In the genomic region with DNA sequence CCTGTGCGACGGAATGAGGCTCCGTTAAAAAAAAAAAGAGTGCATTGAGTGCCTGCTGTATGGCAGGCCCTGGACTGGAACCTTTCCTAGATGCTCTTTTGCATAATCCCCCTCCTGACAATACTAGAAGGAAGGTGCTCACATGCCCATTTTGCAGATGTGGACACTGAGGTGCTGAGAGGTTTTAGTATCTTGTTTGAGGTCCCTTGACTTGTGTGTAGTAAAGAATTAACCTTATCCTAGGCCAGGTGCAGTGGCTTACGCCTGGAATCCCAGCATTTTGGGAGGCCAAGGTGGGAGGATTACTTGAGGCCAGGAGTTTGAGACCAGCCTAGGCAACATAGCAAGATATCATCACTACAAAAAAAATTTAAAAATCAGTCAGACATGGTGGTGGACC, we compare ENCODE assay signal across 30 cellular contexts. TPM values are rescaled to one million over a fixed set of nuclear protein-coding genes. Genes with fewer than 3 reads are reported as not detected.
"Had no signal": no experiment of that assay in that cellular context is flagged by ENCODE, and none has a peak within 500 bp of the region (broad histone marks: within the 10 kb centered on the region; RNA-seq: fewer than 3 reads in every experiment).

No MANE protein-coding gene starts in this region.

- H3K4me3 ChIP-seq: adrenal gland, body of pancreas, esophagus squamous epithelium, gastroesophageal sphincter had no signal

- H3K27me3 ChIP-seq: adrenal gland, body of pancreas, gastroesophageal sphincter had no signal

- H3K27ac ChIP-seq: body of pancreas, esophagus squamous epithelium, gastroesophageal sphincter, WERI-Rb-1 had no signal

- ATAC-seq: activated CD4-positive, CD25-positive, alpha-beta regulatory T cell treated with anti-CD3 and anti-CD28 coated beads, Interleukin-2, amount 50 U/mL, for 24 hours; activated CD8-positive, alpha-beta T cell treated with anti-CD3 and anti-CD28 coated beads for 36 hours; activated T-cell treated with anti-CD3 and anti-CD28 coated beads, Interleukin-2, amount 50 U/mL, for 4 hours; body of pancreas; gastroesophageal sphincter; T-helper 17 cell had no signal

- FAIRE-seq: colon, endometrium, endothelial cell of umbilical vein had no signal

- DNase-seq: activated B cell treated with CpG ODN at 0.5 μM for 24 hours; activated CD4-positive, alpha-beta T cell treated with anti-CD3 and anti-CD28 coated beads for 48 hours; activated CD4-positive, alpha-beta T cell treated with anti-CD3 and anti-CD28 coated beads, Interleukin-2, amount 50 U/mL, for 1 hour; activated CD4-positive, alpha-beta T cell treated with anti-CD3 and anti-CD28 coated beads, Interleukin-2, amount 50 U/mL, for 48 hours; activated CD8-positive, alpha-beta memory T cell treated with anti-CD3 and anti-CD28 coated beads for 24 hours; activated CD8-positive, alpha-beta T cell treated with anti-CD3 and anti-CD28 coated beads for 36 hours; activated effector memory CD4-positive, alpha-beta T cell treated with anti-CD3 and anti-CD28 coated beads, Interleukin-2, amount 50 U/mL, for 16 hours; activated naive CD4-positive, alpha-beta T cell treated with anti-CD3 and anti-CD28 coated beads for 36 hours; activated naive CD8-positive, alpha-beta T cell treated with anti-CD3 and anti-CD28 coated beads for 36 hours; activated naive CD8-positive, alpha-beta T cell treated with anti-CD3 and anti-CD28 coated beads, Interleukin-2, amount 50 U/mL, for 24 hours; activated T-cell treated with anti-CD3 and anti-CD28 coated beads, Interleukin-2, amount 50 U/mL, for 4 hours; amygdala; body of pancreas; caudate nucleus; effector CD8-positive, alpha-beta T cell; esophagus squamous epithelium; foreskin melanocyte; T-helper 1 cell; T-helper 17 cell; T1000; WERI-Rb-1 had no signal

- H3K9me3 ChIP-seq: adrenal gland, body of pancreas, esophagus squamous epithelium, gastroesophageal sphincter had no signal

- H3K36me3 ChIP-seq: adrenal gland, esophagus squamous epithelium, gastroesophageal sphincter, WERI-Rb-1 had no signal

RNA-seq across cellular contexts. Expression of a gene that starts 46.6 kb away (rescaled TPM):
- total RNA-seq: activated naive CD8-positive, alpha-beta T cell treated with anti-CD3 and anti-CD28 coated beads for 36 hours; activated T-cell treated with anti-CD3 and anti-CD28 coated beads, Interleukin-2, amount 50 U/mL, for 4 hours; activated T-helper 2 cell treated with anti-CD3 and anti-CD28 coated beads, Interferon-gamma antibody, Interleukin-2, Interleukin-4, amounts not matched to agents 10 μg/mL and 5 μg/mL and 100 μg/mL, durations not matched to agents 14 hours and 24 hours and 36 hours; dermis microvascular lymphatic vessel endothelial cell; endothelial cell of umbilical vein; glomerular endothelial cell had no signal
- polyA plus RNA-seq: endothelial cell of umbilical vein had no signal
